32 cellular contexts compared by ENCODE assay signal in the genomic region with DNA sequence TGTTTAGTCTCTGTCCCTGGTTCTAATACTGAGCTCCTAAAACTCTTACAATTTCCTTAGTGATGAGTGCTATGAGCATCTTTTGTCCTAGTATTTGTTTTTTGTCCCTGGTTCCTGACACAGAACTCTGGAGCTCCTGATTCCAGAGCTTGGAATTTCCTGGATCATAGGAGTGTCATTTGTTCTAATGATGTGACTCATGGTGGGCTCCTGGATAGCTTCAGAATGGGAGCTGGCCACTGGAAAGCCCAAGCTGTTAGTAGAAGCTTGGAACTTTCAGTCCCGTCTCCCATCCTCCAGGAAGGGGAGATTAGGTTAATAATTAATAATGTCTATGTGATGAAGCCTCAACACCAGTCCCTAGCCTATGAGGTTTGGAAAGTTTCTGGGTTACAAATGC.
"Had no signal": no experiment of that assay in that cellular context is flagged by ENCODE, and none has a peak within 500 bp of the region (broad histone marks: within the 10 kb centered on the region; RNA-seq: fewer than 3 reads in every experiment).

No MANE protein-coding gene starts in this region.

- H3K27ac ChIP-seq: left lung, neutrophil, ovary, skin epidermis, thoracic aorta had no signal

- H3K36me3 ChIP-seq: left lung, neutrophil, ovary, thoracic aorta had no signal

- H3K9me3 Mint-ChIP-seq: activated B cell treated with CpG ODN at 0.5 μM for 24 hours; activated CD8-positive, alpha-beta T cell treated with anti-CD3 and anti-CD28 coated beads for 36 hours; endodermal cell; nephron progenitor cell had no signal

- H3K4me1 Mint-ChIP-seq: activated B cell treated with CpG ODN at 0.5 μM for 24 hours; activated CD8-positive, alpha-beta memory T cell treated with anti-CD3 and anti-CD28 coated beads, Interleukin-2, amount 10 ng/mL, durations not matched to agents 7 days and 5 days; immature natural killer cell; naive B cell; nephron progenitor cell had no signal

- H3K36me3 Mint-ChIP-seq: activated CD8-positive, alpha-beta memory T cell treated with anti-CD3 and anti-CD28 coated beads, Interleukin-2, amount 10 ng/mL, durations not matched to agents 7 days and 5 days; activated naive CD8-positive, alpha-beta T cell; immature natural killer cell; naive B cell had no signal

- H3K27me3 Mint-ChIP-seq: activated B cell treated with CpG ODN at 0.5 μM for 24 hours; activated CD8-positive, alpha-beta memory T cell treated with anti-CD3 and anti-CD28 coated beads, Interleukin-2, amount 10 ng/mL, durations not matched to agents 7 days and 5 days; activated CD8-positive, alpha-beta T cell treated with anti-CD3 and anti-CD28 coated beads for 36 hours; activated naive CD8-positive, alpha-beta T cell; dendritic cell treated with granulocyte-macrophage colony-stimulating factor and Interleukin-4, amounts not matched to agents 40 ng/mL and 50 ng/mL, for 4 days; naive B cell; progenitor cell of endocrine pancreas had no signal

- H3K9me3 ChIP-seq: neutrophil, ovary, thoracic aorta had no signal

- H3K4me3 Mint-ChIP-seq: activated B cell treated with CpG ODN at 0.5 μM for 24 hours; activated CD8-positive, alpha-beta memory T cell treated with anti-CD3 and anti-CD28 coated beads, Interleukin-2, amount 10 ng/mL, durations not matched to agents 7 days and 5 days; activated CD8-positive, alpha-beta T cell treated with anti-CD3 and anti-CD28 coated beads for 36 hours; activated naive CD8-positive, alpha-beta T cell; dendritic cell treated with granulocyte-macrophage colony-stimulating factor and Interleukin-4, amounts not matched to agents 40 ng/mL and 50 ng/mL, for 4 days; endodermal cell; immature natural killer cell; naive B cell; nephron progenitor cell had no signal

- ATAC-seq: activated CD8-positive, alpha-beta memory T cell treated with anti-CD3 and anti-CD28 coated beads, Interleukin-2, amount 10 ng/mL, durations not matched to agents 7 days and 5 days; activated CD8-positive, alpha-beta T cell treated with anti-CD3 and anti-CD28 coated beads for 36 hours; esophagus mucosa; left lung; sciatic nerve; stimulated activated naive CD8-positive, alpha-beta T cell treated with anti-CD3 and anti-CD28 coated beads, Interleukin-15, Interleukin-2, amounts not matched to agents 100 U/mL and 50 U/mL, for 24 hours had no signal

- H3K27me3 ChIP-seq: left lung, neutrophil, ovary had no signal

- H3K27ac Mint-ChIP-seq: activated B cell treated with CpG ODN at 0.5 μM for 24 hours; activated CD8-positive, alpha-beta memory T cell treated with anti-CD3 and anti-CD28 coated beads, Interleukin-2, amount 10 ng/mL, durations not matched to agents 7 days and 5 days; activated CD8-positive, alpha-beta T cell treated with anti-CD3 and anti-CD28 coated beads for 36 hours; activated naive CD8-positive, alpha-beta T cell; dendritic cell treated with granulocyte-macrophage colony-stimulating factor and Interleukin-4, amounts not matched to agents 40 ng/mL and 50 ng/mL, for 4 days; endodermal cell; immature natural killer cell; naive B cell; nephron progenitor cell; progenitor cell of endocrine pancreas had no signal

- H3K4me3 ChIP-seq: left lung, lung, ovary, skin epidermis, thoracic aorta had no signal

- DNase-seq: activated B cell treated with CpG ODN at 0.5 μM for 24 hours; activated CD4-positive, alpha-beta T cell treated with anti-CD3 and anti-CD28 coated beads, Interleukin-2, amount 50 U/mL, for 1 hour; activated CD8-positive, alpha-beta memory T cell treated with anti-CD3 and anti-CD28 coated beads, Interleukin-2, amount 10 ng/mL, durations not matched to agents 7 days and 5 days; activated CD8-positive, alpha-beta T cell treated with anti-CD3 and anti-CD28 coated beads for 36 hours; activated naive CD4-positive, alpha-beta T cell treated with Interleukin-2 at 50 U/mL for 16 hours; activated T-cell treated with anti-CD3 and anti-CD28 coated beads, Interleukin-2, amount 50 U/mL, for 48 hours; aorta; caudate nucleus; endodermal cell; head of caudate nucleus; hypothalamus; immature natural killer cell; kidney; left lung; naive B cell; nephron progenitor cell; ovary; retina; stimulated activated CD4-positive, alpha-beta T cell treated with anti-CD3 and anti-CD28 coated beads, Interleukin-12 subunit alpha, Interleukin-12 subunit beta, amount 100 ng/mL, for 4 hours; stimulated activated CD4-positive, alpha-beta T cell treated with anti-CD3 and anti-CD28 coated beads, Interleukin-4, amount 100 ng/mL, for 1 hour; stimulated activated naive CD8-positive, alpha-beta T cell treated with anti-CD3 and anti-CD28 coated beads, Interleukin-15, Interleukin-2, amounts not matched to agents 100 U/mL and 50 U/mL, for 24 hours; T-helper 2 cell; trophoblast cell had no signal
